ENCODE assay signal across 27 cellular contexts in the genomic region with DNA sequence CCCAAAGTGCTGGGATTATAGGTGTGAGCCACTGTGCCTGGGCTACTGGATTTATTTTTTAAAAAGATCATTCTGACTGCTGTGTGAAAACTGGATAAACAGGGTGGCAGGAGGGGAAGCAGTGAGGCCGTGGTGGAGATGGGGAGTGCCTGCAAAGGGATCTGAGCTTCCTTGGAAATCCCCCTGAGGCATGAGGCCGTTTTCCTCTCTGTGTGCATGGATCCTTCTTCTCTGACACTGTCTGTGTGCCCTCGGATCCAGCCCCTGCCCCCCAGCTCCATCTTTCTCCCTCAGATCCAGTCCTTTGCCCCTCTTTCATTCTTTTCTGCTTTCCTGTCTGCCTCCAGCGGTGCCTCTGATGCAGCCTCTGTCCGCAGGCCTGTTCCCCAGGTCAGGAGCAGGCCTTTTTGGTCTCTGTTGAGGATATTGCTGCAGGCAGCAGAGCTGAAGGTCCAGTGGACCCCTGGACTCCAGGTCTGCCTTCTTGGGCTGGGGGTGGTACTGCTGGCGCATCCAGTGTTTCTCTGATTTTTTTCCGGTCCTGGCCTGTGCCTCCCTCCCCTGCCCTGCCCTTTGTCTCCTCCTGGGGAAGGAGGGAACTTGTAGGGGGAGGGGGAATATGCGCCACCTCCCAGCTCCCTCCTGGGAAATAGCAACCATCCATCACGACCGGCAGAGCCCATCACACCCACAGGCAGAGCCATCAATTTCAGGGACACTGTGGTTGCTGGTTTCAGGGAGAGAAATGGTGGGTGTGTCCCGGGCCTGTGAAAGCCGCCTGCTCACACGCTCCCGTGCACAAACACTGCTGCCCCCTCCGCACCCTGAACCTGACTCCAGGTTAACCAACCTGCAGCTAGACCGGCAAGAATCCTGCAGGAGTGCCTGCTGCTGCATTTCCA. TPM values are rescaled to one million over a fixed set of nuclear protein-coding genes. Genes with fewer than 3 reads are reported as not detected.
A peak's percentile ranks its signal among the peaks of the same experiment; 100 is the strongest.
DNase-seq lines count a peak whose midpoint lies in the region; TF ChIP-seq lines count a peak whose summit lies in the region.
"Had no signal": no experiment of that assay in that cellular context is flagged by ENCODE, and none has a peak within 500 bp of the region (broad histone marks: within the 10 kb centered on the region; RNA-seq: fewer than 3 reads in every experiment).

No MANE protein-coding gene starts in this region.

- no peak overlapping the region for H3K4ac ChIP-seq in neuronal stem cell (ENCODE audit: low read length)

- H3K4me3 ChIP-seq in endodermal cell (ENCODE audit: low read length) (no peak overlapping the region), neuronal stem cell (ENCODE audit: low read length in 2 of 2) (no peak overlapping the region)
- H3K4me3 ChIP-seq: GM12878, K562, pancreas, SK-N-MC, stomach, upper lobe of left lung had no signal

- DNase-seq in NCI-H1417 (lab: John Stamatoyannopoulos, UW) (peak; percentile 48 to 82 (median 82)), NCI-H1417 treated with DMSO at 0.1 percent for 48 hours (lab: John Stamatoyannopoulos, UW) (no peak), NCI-H2227 (lab: John Stamatoyannopoulos, UW; ENCODE audit: unreplicated experiment) (peak; percentile 74), endodermal cell (peak; percentile 70), neuronal stem cell (ENCODE audit: low spot score) (no peak), occipital lobe (lab: John Stamatoyannopoulos, UW) (no peak), NCI-H1436 treated with DMSO at 0.1 percent for 48 hours (lab: John Stamatoyannopoulos, UW) (no peak)
- DNase-seq in activated CD4-positive, alpha-beta T cell treated with anti-CD3 and anti-CD28 coated beads, Interleukin-2, amount 10 ng/mL, durations not matched to agents 7 days and 5 days: no peak
- DNase-seq: activated CD4-positive, alpha-beta memory T cell treated with anti-CD3 and anti-CD28 coated beads for 36 hours; activated CD4-positive, CD25-positive, alpha-beta regulatory T cell; activated effector memory CD4-positive, alpha-beta T cell treated with anti-CD3 and anti-CD28 coated beads, Interleukin-2, amount 50 U/mL, for 16 hours; activated naive CD8-positive, alpha-beta T cell treated with anti-CD3 and anti-CD28 coated beads, Interleukin-2, amount 50 U/mL, for 24 hours; CD8-positive, alpha-beta memory T cell; DMS153; effector memory CD4-positive, alpha-beta T cell; left colon; mesenchymal stem cell; NCI-H1694 treated with DMSO at 0.1 percent for 48 hours; NCI-H510A treated with DMSO at 0.1 percent for 48 hours; RPMI8226; stomach; upper lobe of left lung had no signal

- H3K36me3 ChIP-seq in endodermal cell (ENCODE audit: control insufficient read depth, insufficient read depth, low read length) (no peaks in the 10 kb centered on the region), neuronal stem cell (replicated peaks in 1 of 2; ENCODE audit: control insufficient read depth in 2 of 2, insufficient read depth in 2 of 2, low read length in 2 of 2) (peaks cover 0 to 42% of the 10 kb centered on the region in 2 donors)
- H3K36me3 ChIP-seq: pancreas, stomach, upper lobe of left lung had no signal

- H4K91ac ChIP-seq in neuronal stem cell (ENCODE audit: low read depth, low read length, poor library complexity): no peak overlapping the region

- peaks cover 4% of the 10 kb centered on the region for H3K4me1 Mint-ChIP-seq in endodermal cell
- H3K4me1 Mint-ChIP-seq in activated CD4-positive, alpha-beta T cell treated with anti-CD3 and anti-CD28 coated beads, Interleukin-2, amount 10 ng/mL, durations not matched to agents 7 days and 5 days: no peaks in the 10 kb centered on the region
- H3K4me1 Mint-ChIP-seq: activated naive CD8-positive, alpha-beta T cell treated with anti-CD3 and anti-CD28 coated beads, Interleukin-2, amount 50 U/mL, for 24 hours; CD8-positive, alpha-beta memory T cell had no signal

- peak overlapping the region; percentile 65 for H3K23ac ChIP-seq in neuronal stem cell (ENCODE audit: low read depth, low read length, poor library complexity)

- H3K9me3 Mint-ChIP-seq in endodermal cell: no peaks in the 10 kb centered on the region
- H3K9me3 Mint-ChIP-seq in activated CD4-positive, alpha-beta T cell treated with anti-CD3 and anti-CD28 coated beads, Interleukin-2, amount 10 ng/mL, durations not matched to agents 7 days and 5 days: no peaks in the 10 kb centered on the region
- H3K9me3 Mint-ChIP-seq: activated CD4-positive, alpha-beta memory T cell treated with anti-CD3 and anti-CD28 coated beads for 36 hours; activated naive CD8-positive, alpha-beta T cell treated with anti-CD3 and anti-CD28 coated beads, Interleukin-2, amount 50 U/mL, for 24 hours; CD8-positive, alpha-beta memory T cell had no signal

- H3K4me1 ChIP-seq in endodermal cell (ENCODE audit: control insufficient read depth, insufficient read depth, low read length) (no peaks in the 10 kb centered on the region), neuronal stem cell (ENCODE audit: control insufficient read depth in 2 of 2, insufficient read depth in 1 of 2, low read depth in 1 of 2, low read length in 2 of 2) (peaks cover 5 to 7% of the 10 kb centered on the region in 2 donors)
- H3K4me1 ChIP-seq: pancreas, stomach had no signal

- peak overlapping the region; percentile 72 for H4K8ac ChIP-seq in neuronal stem cell (ENCODE audit: low read depth, low read length)

- peak overlapping the region; percentile 31 for H3K18ac ChIP-seq in neuronal stem cell (ENCODE audit: low read length)

- H3K4me3 Mint-ChIP-seq in endodermal cell: no peak overlapping the region
- H3K4me3 Mint-ChIP-seq in activated CD4-positive, alpha-beta T cell treated with anti-CD3 and anti-CD28 coated beads, Interleukin-2, amount 10 ng/mL, durations not matched to agents 7 days and 5 days: no peak overlapping the region
- H3K4me3 Mint-ChIP-seq: activated CD4-positive, alpha-beta memory T cell treated with anti-CD3 and anti-CD28 coated beads for 36 hours; activated naive CD8-positive, alpha-beta T cell treated with anti-CD3 and anti-CD28 coated beads, Interleukin-2, amount 50 U/mL, for 24 hours; CD8-positive, alpha-beta memory T cell had no signal

- CTCF ChIA-PET in activated CD4-positive, alpha-beta T cell treated with anti-CD3 and anti-CD28 coated beads, Interleukin-2, amount 10 ng/mL, durations not matched to agents 7 days and 5 days (lab: Charles Lee): interaction anchor here (1.4 kb wide), 1 partner anchor 17 kb away, joined by 3 read pairs; the partner anchor contains the start of gene MGAT5B

- H3K9me3 ChIP-seq in endodermal cell (ENCODE audit: control insufficient read depth, low read length) (no peaks in the 10 kb centered on the region), neuronal stem cell (replicated peaks in 1 of 2; ENCODE audit: control insufficient read depth in 2 of 2, insufficient read depth in 1 of 2, low read depth in 1 of 2, low read length in 2 of 2) (no peaks in the 10 kb centered on the region)
- H3K9me3 ChIP-seq: pancreas, stomach, upper lobe of left lung had no signal

- POLR2A ChIA-PET in activated CD4-positive, alpha-beta T cell treated with anti-CD3 and anti-CD28 coated beads, Interleukin-2, amount 10 ng/mL, durations not matched to agents 7 days and 5 days (lab: Charles Lee): no interaction called here

- H3K27me3 ChIP-seq in endodermal cell (ENCODE audit: control insufficient read depth, insufficient read depth, low read length, poor library complexity, severe bottlenecking) (no peaks in the 10 kb centered on the region), neuronal stem cell (ENCODE audit: control insufficient read depth in 3 of 3, insufficient read depth in 3 of 3, low read depth in 1 of 3, low read length in 3 of 3) (no peaks in the 10 kb centered on the region)
- H3K27me3 ChIP-seq: pancreas, upper lobe of left lung had no signal

- no peaks in the 10 kb centered on the region for H3K36me3 Mint-ChIP-seq in endodermal cell (ENCODE audit: low read depth)
- no peaks in the 10 kb centered on the region for H3K36me3 Mint-ChIP-seq in activated CD4-positive, alpha-beta T cell treated with anti-CD3 and anti-CD28 coated beads, Interleukin-2, amount 10 ng/mL, durations not matched to agents 7 days and 5 days (ENCODE audit: low read depth)
- H3K36me3 Mint-ChIP-seq: activated CD4-positive, alpha-beta memory T cell treated with anti-CD3 and anti-CD28 coated beads for 36 hours; CD8-positive, alpha-beta memory T cell had no signal

- WGBS in endodermal cell (ENCODE audit: insufficient coverage in 1 of 2, insufficient read length in 1 of 2), 2 experiments: 51 to 63% methylated on average over 12 to 15 of the region's 16 CpGs
- no CpG with 5 or more reads among the region's 16 CpGs for WGBS in neuronal stem cell (ENCODE audit: extremely low coverage in 2 of 2, insufficient read length in 2 of 2, insufficient replicate concordance in 1 of 2), 2 donors

- no peaks in the 10 kb centered on the region for H3K27me3 Mint-ChIP-seq in endodermal cell (ENCODE audit: insufficient read depth)
- peaks cover 3% of the 10 kb centered on the region for H3K27me3 Mint-ChIP-seq in activated CD4-positive, alpha-beta T cell treated with anti-CD3 and anti-CD28 coated beads, Interleukin-2, amount 10 ng/mL, durations not matched to agents 7 days and 5 days
- H3K27me3 Mint-ChIP-seq: activated CD4-positive, alpha-beta memory T cell treated with anti-CD3 and anti-CD28 coated beads for 36 hours; activated naive CD8-positive, alpha-beta T cell treated with anti-CD3 and anti-CD28 coated beads, Interleukin-2, amount 50 U/mL, for 24 hours had no signal

- H2BK12ac ChIP-seq in neuronal stem cell (ENCODE audit: low read length): no peak overlapping the region

- H3K27ac ChIP-seq in endodermal cell (ENCODE audit: low read depth, low read length): peak overlapping the region; percentile 59
- no peak overlapping the region for H3K27ac ChIP-seq in neuronal stem cell (replicated peaks; ENCODE audit: low read length)
- H3K27ac ChIP-seq: 22Rv1, pancreas, SK-N-MC, stomach, upper lobe of left lung had no signal

- H3K27ac Mint-ChIP-seq in endodermal cell: no peak overlapping the region
- H3K27ac Mint-ChIP-seq in activated CD4-positive, alpha-beta T cell treated with anti-CD3 and anti-CD28 coated beads, Interleukin-2, amount 10 ng/mL, durations not matched to agents 7 days and 5 days: no peak overlapping the region
- H3K27ac Mint-ChIP-seq: activated CD4-positive, alpha-beta memory T cell treated with anti-CD3 and anti-CD28 coated beads for 36 hours; activated naive CD8-positive, alpha-beta T cell treated with anti-CD3 and anti-CD28 coated beads, Interleukin-2, amount 50 U/mL, for 24 hours; CD8-positive, alpha-beta memory T cell had no signal

- H2BK120ac ChIP-seq in neuronal stem cell (ENCODE audit: low read depth, low read length): no peak overlapping the region

- H2AK5ac ChIP-seq in neuronal stem cell (ENCODE audit: low read depth, low read length): no peak overlapping the region

- H2BK5ac ChIP-seq in neuronal stem cell (ENCODE audit: low read length): peak overlapping the region; percentile 0

- H2BK15ac ChIP-seq in neuronal stem cell (ENCODE audit: low read length): no peak overlapping the region

- H2AFZ ChIP-seq in neuronal stem cell (ENCODE audit: low read length): peak overlapping the region; percentile 58

- no peak overlapping the region for H3K9ac ChIP-seq in endodermal cell (ENCODE audit: extremely low read depth, low read length, poor library complexity, severe bottlenecking)
- H3K9ac ChIP-seq in neuronal stem cell (ENCODE audit: low read depth, low read length, poor library complexity): no peak overlapping the region

- no peak overlapping the region for H3K14ac ChIP-seq in neuronal stem cell (ENCODE audit: low read length)

- TF ChIP-seq CTCF in endodermal cell (conservative IDR thresholded peaks at IDR 0.05): no peak

- H3K4me2 ChIP-seq in neuronal stem cell (ENCODE audit: insufficient read depth, low read length, poor library complexity, severe bottlenecking): no peak overlapping the region

- H3K79me1 ChIP-seq in neuronal stem cell (ENCODE audit: low read depth, low read length): peaks cover 4% of the 10 kb centered on the region

RNA-seq across cellular contexts. Expression of gene MGAT5B, which starts 17.0 kb away (rescaled TPM):
- total RNA-seq in endodermal cell: 1 to 10 TPM; 2.9 to 3.3 TPM
- polyA plus RNA-seq in endodermal cell (2013, experiment 1 of 2): 7.2 TPM
- polyA plus RNA-seq in endodermal cell (2013, experiment 2 of 2): 7.2 TPM
- 5.6 TPM for polyA plus RNA-seq in neuronal stem cell (2013, experiment 1 of 2)
- polyA plus RNA-seq in neuronal stem cell (2013, experiment 2 of 2): 5.4 TPM
- total RNA-seq in occipital lobe: 23.7 TPM
- under 1 TPM; 0.12 to 0.45 TPM for total RNA-seq in activated CD4-positive, alpha-beta T cell treated with anti-CD3 and anti-CD28 coated beads, Interleukin-2, amount 10 ng/mL, durations not matched to agents 7 days and 5 days
- polyA plus RNA-seq: GM12878 had no signal

Comparison
In these comparisons a context has a peak if more than half of its experiments do, and no peak if none do; other contexts are left out.
1. DNase-seq: peak in NCI-H1417 (3 of 3), NCI-H2227 (single experiment) and endodermal cell (single experiment); none in NCI-H1417 treated with DMSO at 0.1 percent for 48 hours (single experiment), neuronal stem cell (single experiment), occipital lobe (single experiment), activated CD4-positive, alpha-beta T cell treated with anti-CD3 and anti-CD28 coated beads, Interleukin-2, amount 10 ng/mL, durations not matched to agents 7 days and 5 days (single experiment) and NCI-H1436 treated with DMSO at 0.1 percent for 48 hours (single experiment).